8 cellular contexts compared by ENCODE assay signal in the genomic region with DNA sequence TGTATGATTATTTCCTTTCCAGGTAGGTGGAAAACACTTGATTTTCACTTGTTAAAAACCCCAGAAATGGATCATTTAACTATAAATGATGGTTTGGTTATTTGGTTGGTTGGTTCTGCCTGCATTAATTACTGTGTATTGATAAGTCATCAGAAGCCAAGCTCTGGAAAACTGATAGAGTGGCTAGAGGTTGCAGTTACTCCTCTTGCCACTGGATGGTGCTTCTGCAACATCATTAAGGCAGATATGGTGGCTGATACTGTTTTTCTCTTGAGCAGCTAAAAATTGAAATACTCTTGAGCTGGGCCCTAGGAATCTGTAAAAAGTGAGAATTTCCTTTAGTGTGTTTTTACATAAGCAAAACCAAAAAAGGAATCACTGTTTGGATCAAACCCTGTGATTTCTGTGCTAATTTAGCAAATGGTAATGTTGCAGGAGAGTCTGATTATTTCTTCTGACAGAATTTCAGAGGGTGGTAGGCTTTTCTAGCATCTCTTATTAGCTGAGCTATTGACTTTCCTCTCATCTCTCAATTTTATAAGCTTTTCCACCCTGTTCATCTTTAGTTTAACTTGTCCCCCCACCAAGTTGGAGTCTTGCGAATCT. TPM values are rescaled to one million over a fixed set of nuclear protein-coding genes. Genes with fewer than 3 reads are reported as not detected.
A peak's percentile ranks its signal among the peaks of the same experiment; 100 is the strongest.
DNase-seq lines count a peak whose midpoint lies in the region; ATAC-seq, FAIRE-seq and TF ChIP-seq lines count a peak whose summit lies in the region.

No MANE protein-coding gene starts in this region.

- H3F3A ChIP-seq in neural cell (ENCODE audit: insufficient read depth, low read length, poor library complexity, severe bottlenecking), result no peaks in the 10 kb centered on the region

- H3K4me2 ChIP-seq in neural cell (ENCODE audit: low read length), result no peak overlapping the region

- H2AFZ ChIP-seq in neural cell (ENCODE audit: low read depth, low read length), result no peak overlapping the region

- H3K9me2 ChIP-seq in neural cell (ENCODE audit: insufficient read depth, low read length), result no peaks in the 10 kb centered on the region

- peak; percentile 61 for TF ChIP-seq RAD21 in neural cell (conservative IDR thresholded peaks at IDR 0.05)

- H3K79me2 ChIP-seq in neural cell (replicated peaks; ENCODE audit: insufficient read depth, low read length), result peaks cover 40% of the 10 kb centered on the region

- no peak for TF ChIP-seq EP300 in neural cell (conservative IDR thresholded peaks at IDR 0.05; ENCODE audit: poor library complexity, severe bottlenecking)

- peak; percentile 67 for TF ChIP-seq CTCF in neural cell (IDR thresholded peaks at IDR 0.05; ENCODE audit: poor library complexity, severe bottlenecking)

- H3K4me3 ChIP-seq in neural cell (ENCODE audit: low read length), result no peak overlapping the region

- no peaks in the 10 kb centered on the region for H3K27me3 ChIP-seq in neural cell (ENCODE audit: insufficient read depth, low read depth, low read length)

- DNase-seq in CD1c-positive myeloid dendritic cell (ENCODE audit: extremely low spot score), result peak; percentile 47
- peak; percentile 16 for DNase-seq in GM19239 (ENCODE audit: insufficient read length, low spot score)
- DNase-seq in RPMI7951 (ENCODE audit: low read depth), result peak; percentile 29
- peak; percentile 60 to 67 for DNase-seq in erythroblast (lab: John Stamatoyannopoulos, UW)
- no peak for DNase-seq in activated CD4-positive, CD25-positive, alpha-beta regulatory T cell treated with anti-CD3 and anti-CD28 coated beads, Interleukin-2, amount 50 U/mL, for 72 hours

- H3K27ac ChIP-seq in neural cell (ENCODE audit: low read length), result no peak overlapping the region

- peak; percentile 71 for FAIRE-seq in GM19239 (lab: Jason Lieb, UNC)

- H3K36me3 ChIP-seq in neural cell (ENCODE audit: insufficient read depth, low read length), result no peaks in the 10 kb centered on the region

- no peak overlapping the region for H3K9ac ChIP-seq in neural cell (ENCODE audit: low read length)

- no peak for ATAC-seq in HG02852 (IDR thresholded peaks at IDR 0.05; ENCODE audit: unreplicated experiment)
- no peak for ATAC-seq in GM18861 (IDR thresholded peaks at IDR 0.05; ENCODE audit: unreplicated experiment)

- H3K9me3 ChIP-seq in neural cell (ENCODE audit: low read length), result peaks cover 5% of the 10 kb centered on the region

- TF ChIP-seq POLR2A in erythroblast (IDR thresholded peaks at IDR 0.05; ENCODE audit: low read length), result no peak

- H4K20me1 ChIP-seq in neural cell (ENCODE audit: insufficient read depth), result no peaks in the 10 kb centered on the region

TF ChIP-seq in neural cell, 6 proteins besides CTCF, POLR2A, EP300 and RAD21:
- TF ChIP-seq SMC3 (conservative IDR thresholded peaks at IDR 0.05; ENCODE audit: poor library complexity), result peak; percentile 63
- TF ChIP-seq, protein P1, sequence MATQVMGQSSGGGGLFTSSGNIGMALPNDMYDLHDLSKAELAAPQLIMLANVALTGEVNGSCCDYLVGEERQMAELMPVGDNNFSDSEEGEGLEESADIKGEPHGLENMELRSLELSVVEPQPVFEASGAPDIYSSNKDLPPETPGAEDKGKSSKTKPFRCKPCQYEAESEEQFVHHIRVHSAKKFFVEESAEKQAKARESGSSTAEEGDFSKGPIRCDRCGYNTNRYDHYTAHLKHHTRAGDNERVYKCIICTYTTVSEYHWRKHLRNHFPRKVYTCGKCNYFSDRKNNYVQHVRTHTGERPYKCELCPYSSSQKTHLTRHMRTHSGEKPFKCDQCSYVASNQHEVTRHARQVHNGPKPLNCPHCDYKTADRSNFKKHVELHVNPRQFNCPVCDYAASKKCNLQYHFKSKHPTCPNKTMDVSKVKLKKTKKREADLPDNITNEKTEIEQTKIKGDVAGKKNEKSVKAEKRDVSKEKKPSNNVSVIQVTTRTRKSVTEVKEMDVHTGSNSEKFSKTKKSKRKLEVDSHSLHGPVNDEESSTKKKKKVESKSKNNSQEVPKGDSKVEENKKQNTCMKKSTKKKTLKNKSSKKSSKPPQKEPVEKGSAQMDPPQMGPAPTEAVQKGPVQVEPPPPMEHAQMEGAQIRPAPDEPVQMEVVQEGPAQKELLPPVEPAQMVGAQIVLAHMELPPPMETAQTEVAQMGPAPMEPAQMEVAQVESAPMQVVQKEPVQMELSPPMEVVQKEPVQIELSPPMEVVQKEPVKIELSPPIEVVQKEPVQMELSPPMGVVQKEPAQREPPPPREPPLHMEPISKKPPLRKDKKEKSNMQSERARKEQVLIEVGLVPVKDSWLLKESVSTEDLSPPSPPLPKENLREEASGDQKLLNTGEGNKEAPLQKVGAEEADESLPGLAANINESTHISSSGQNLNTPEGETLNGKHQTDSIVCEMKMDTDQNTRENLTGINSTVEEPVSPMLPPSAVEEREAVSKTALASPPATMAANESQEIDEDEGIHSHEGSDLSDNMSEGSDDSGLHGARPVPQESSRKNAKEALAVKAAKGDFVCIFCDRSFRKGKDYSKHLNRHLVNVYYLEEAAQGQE (IDR thresholded peaks at IDR 0.05; ENCODE audit: borderline replicate concordance), result no peak
- TF ChIP-seq EZH2 (IDR thresholded peaks at IDR 0.05; ENCODE audit: borderline replicate concordance, insufficient read depth, low read length, poor library complexity, severe bottlenecking), result no peak
TF ChIP-seq in neural cell: peak in this region for 1.

RNA-seq across cellular contexts. Expression of gene RAB10, which starts 54.3 kb away (rescaled TPM):
- total RNA-seq in RPMI7951 (2014; rRNA removed; shearing (Covaris generic)), result 120 and 138 TPM in 2 replicates
- 151 and 169 TPM in 2 replicates for polyA plus RNA-seq in neural cell
- 193 and 207 TPM in 2 replicates for polyA minus RNA-seq in neural cell
